11 cellular contexts compared by ENCODE assay signal in the genomic region with DNA sequence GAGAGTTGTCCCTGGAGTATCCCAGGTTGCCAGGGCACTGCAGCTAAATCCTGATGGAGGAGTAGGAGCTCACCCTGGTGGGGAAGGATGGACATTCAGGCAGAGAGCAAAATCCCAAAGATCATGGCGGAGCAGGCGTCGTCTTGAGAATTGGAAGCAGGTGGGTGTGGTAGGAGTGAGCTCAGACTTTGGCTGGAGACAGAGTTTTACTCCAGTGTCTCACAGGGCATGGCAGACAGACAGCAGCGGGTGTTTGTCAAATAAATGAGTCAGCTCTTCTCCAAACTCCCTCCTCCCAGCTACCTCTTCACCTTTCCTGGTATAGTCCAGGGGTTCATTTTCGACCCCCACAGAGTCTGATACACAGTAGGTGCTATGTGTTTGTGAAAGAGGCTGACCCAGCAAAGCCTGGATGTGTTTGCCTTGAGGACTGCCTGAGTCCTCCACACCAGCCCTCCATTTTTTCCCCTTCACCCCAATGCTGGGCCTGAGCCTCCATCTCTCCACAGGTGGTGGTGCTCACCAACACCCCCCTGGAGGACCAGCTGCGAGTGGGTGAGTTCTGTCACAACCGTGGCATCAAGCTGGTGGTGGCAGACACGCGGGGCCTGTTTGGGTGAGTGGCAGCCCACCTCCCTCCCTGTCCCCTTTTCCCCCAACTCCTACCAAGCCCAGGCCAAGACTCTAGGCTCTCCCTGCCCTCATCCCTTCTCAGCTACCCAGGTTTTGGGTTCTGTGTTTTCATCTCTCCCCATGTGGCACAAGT. TPM values are rescaled to one million over a fixed set of nuclear protein-coding genes. Genes with fewer than 3 reads are reported as not detected.
DNase-seq lines count a peak whose midpoint lies in the region; ATAC-seq, FAIRE-seq and TF ChIP-seq lines count a peak whose summit lies in the region.
"Had no signal": no experiment of that assay in that cellular context is flagged by ENCODE, and none has a peak within 500 bp of the region (broad histone marks: within the 10 kb centered on the region; RNA-seq: fewer than 3 reads in every experiment).

No MANE protein-coding gene starts in this region.

- no peak for FAIRE-seq in small intestine (lab: Jason Lieb, UNC)

- 60 to 80% methylated on average over 1 to 4 of the region's 9 CpGs for WGBS in gastroesophageal sphincter (ENCODE audit: low coverage in 1 of 2), 2 donors
- WGBS in small intestine, 3 donors = 57 to 80% (median 65%) methylated on average over 8 to 9 of the region's 9 CpGs

- H3K27me3 Mint-ChIP-seq in activated B cell treated with CpG ODN at 0.5 μM for 24 hours = no peaks in the 10 kb centered on the region
- H3K27me3 Mint-ChIP-seq: activated naive CD8-positive, alpha-beta T cell treated with anti-CD3 and anti-CD28 coated beads, Interleukin-2, amount 10 ng/mL, durations not matched to agents 7 days and 5 days had no signal

- in situ Hi-C loops in GM13976 (cut with MboI; ENCODE audit: low sequenced_read_pairs, unreplicated experiment) = no loop called here

- H3K9me3 ChIP-seq in gastroesophageal sphincter = no peaks in the 10 kb centered on the region
- H3K9me3 ChIP-seq in small intestine (ENCODE audit: control insufficient read depth, low read depth) = no peaks in the 10 kb centered on the region

- intact Hi-C loops in activated B cell treated with CpG ODN at 0.5 μM for 24 hours (cut with micrococcal nuclease) = no loop called here

- CTCF ChIA-PET in activated B cell treated with CpG ODN at 0.5 μM for 24 hours (lab: Charles Lee) = no interaction called here

- no peak overlapping the region for H3K4me3 Mint-ChIP-seq in activated B cell treated with CpG ODN at 0.5 μM for 24 hours
- H3K4me3 Mint-ChIP-seq: activated naive CD8-positive, alpha-beta T cell treated with anti-CD3 and anti-CD28 coated beads, Interleukin-2, amount 10 ng/mL, durations not matched to agents 7 days and 5 days had no signal

- H3K4me3 ChIP-seq in gastroesophageal sphincter = no peak overlapping the region
- no peak overlapping the region for H3K4me3 ChIP-seq in small intestine (ENCODE audit: low read depth in 1 of 2, low read length in 2 of 2)

- H3K36me3 Mint-ChIP-seq in activated B cell treated with CpG ODN at 0.5 μM for 24 hours (ENCODE audit: low read depth) = peaks cover 68% of the 10 kb centered on the region

- TF ChIP-seq CTCF in activated B cell treated with CpG ODN at 0.5 μM for 24 hours (IDR thresholded peaks at IDR 0.05) (no peak), gastroesophageal sphincter (IDR thresholded peaks at IDR 0.05) (peak in 2 of 4 experiments; percentile 21 to 31), GM13976 (IDR thresholded peaks at IDR 0.05; ENCODE audit: borderline replicate concordance, control extremely low read depth, extremely low read depth, insufficient read depth, missing control alignments) (no peak)

- no peak for TF ChIP-seq EP300 in gastroesophageal sphincter (IDR thresholded peaks at IDR 0.05)

- no peak for TF ChIP-seq POLR2A in gastroesophageal sphincter (IDR thresholded peaks at IDR 0.05)

- H3K36me3 ChIP-seq in gastroesophageal sphincter (peaks cover 6 to 74% of the 10 kb centered on the region in 2 donors), small intestine (ENCODE audit: control insufficient read depth in 2 of 2, insufficient read depth in 2 of 2, low read length in 2 of 2) (peaks cover 12 to 44% of the 10 kb centered on the region in 2 donors)

- H3K4me1 Mint-ChIP-seq in activated B cell treated with CpG ODN at 0.5 μM for 24 hours = peaks cover 18% of the 10 kb centered on the region

- ATAC-seq in activated B cell treated with CpG ODN at 0.5 μM for 24 hours (ENCODE audit: low read depth) (no peak), gastroesophageal sphincter (peak; percentile 74)

- H3K4me1 ChIP-seq in gastroesophageal sphincter = peaks cover 0 to 38% (median 26%) of the 10 kb centered on the region in 3 donors
- peaks cover 0 to 5% of the 10 kb centered on the region in 2 donors for H3K4me1 ChIP-seq in small intestine (ENCODE audit: control insufficient read depth in 2 of 2, insufficient read depth in 1 of 2, low read depth in 1 of 2, low read length in 1 of 2)

- H3K27ac ChIP-seq in gastroesophageal sphincter (peak overlapping the region; percentile 21 to 77 (median 60)), small intestine (ENCODE audit: low read depth in 1 of 2, low read length in 1 of 2) (peak overlapping the region in 1 of 2 donors; percentile 31)

- peak overlapping the region; percentile 41 for H3K27ac Mint-ChIP-seq in activated B cell treated with CpG ODN at 0.5 μM for 24 hours
- H3K27ac Mint-ChIP-seq: activated naive CD8-positive, alpha-beta T cell treated with anti-CD3 and anti-CD28 coated beads, Interleukin-2, amount 10 ng/mL, durations not matched to agents 7 days and 5 days had no signal

- POLR2A ChIA-PET in activated B cell treated with CpG ODN at 0.5 μM for 24 hours (lab: Charles Lee) = interaction anchor here (0.5 to 0.6 kb wide), 2 partner anchors 37 to 135 kb away, joined by 3 to 6 read pairs; no protein-coding TSS in a partner anchor

- H3K9me3 Mint-ChIP-seq in activated B cell treated with CpG ODN at 0.5 μM for 24 hours = no peaks in the 10 kb centered on the region
- H3K9me3 Mint-ChIP-seq: activated naive CD8-positive, alpha-beta T cell treated with anti-CD3 and anti-CD28 coated beads, Interleukin-2, amount 10 ng/mL, durations not matched to agents 7 days and 5 days had no signal

- DNase-seq in NCI-H82 (lab: John Stamatoyannopoulos, UW) (peak; percentile 6), NCI-H82 treated with DMSO at 0.1 percent for 48 hours (lab: John Stamatoyannopoulos, UW; ENCODE audit: unreplicated experiment) (no peak), activated B cell treated with CpG ODN at 0.5 μM for 24 hours (no peak), small intestine (peak; percentile 68), SKM-1 treated with dmso at 0.1 percent for 144 hours (lab: John Stamatoyannopoulos, UW; ENCODE audit: unreplicated experiment) (no peak), NCI-H1417 (lab: John Stamatoyannopoulos, UW) (no peak), GM13976 (ENCODE audit: low spot score) (no peak)
- DNase-seq: activated naive CD8-positive, alpha-beta T cell treated with anti-CD3 and anti-CD28 coated beads, Interleukin-2, amount 10 ng/mL, durations not matched to agents 7 days and 5 days; NCI-H345; T-helper 9 cell had no signal

- H3K27me3 ChIP-seq in gastroesophageal sphincter (no peaks in the 10 kb centered on the region), small intestine (ENCODE audit: control insufficient read depth in 2 of 2, insufficient read depth in 2 of 2, low read length in 2 of 2) (no peaks in the 10 kb centered on the region)

RNA-seq across cellular contexts. Expression of gene UBA1, which starts 6.9 kb away (rescaled TPM):
- total RNA-seq in activated B cell treated with CpG ODN at 0.5 μM for 24 hours (229 and 235 TPM in 2 replicates), gastroesophageal sphincter (100 to 1,000 TPM; 108 to 211 (median 123) TPM)
- 100 to 1,000 TPM in 1 of 3 donors, 10 to 100 TPM in 2; 90.5 to 101 (median 95.9) TPM for polyA plus RNA-seq in small intestine

RNA-seq across cellular contexts. Expression of gene CDK16, which starts 17.9 kb away (rescaled TPM):
- total RNA-seq in activated B cell treated with CpG ODN at 0.5 μM for 24 hours = 45.0 and 49.0 TPM in 2 replicates
- total RNA-seq in gastroesophageal sphincter = 10 to 100 TPM; 45.8 to 76.1 (median 55.6) TPM
- 10 to 100 TPM; 48.9 to 75.8 (median 53.9) TPM for polyA plus RNA-seq in small intestine

RNA-seq across cellular contexts. Expression of gene USP11, which starts 32.2 kb away (rescaled TPM):
- 84.3 and 89.2 TPM in 2 replicates for total RNA-seq in activated B cell treated with CpG ODN at 0.5 μM for 24 hours
- total RNA-seq in gastroesophageal sphincter = 10 to 100 TPM; 26.9 to 64.6 (median 40.7) TPM
- 10 to 100 TPM in 1 of 3 donors, 1 to 10 TPM in 2; 4.0 to 17.0 (median 6.8) TPM for polyA plus RNA-seq in small intestine

RNA-seq across cellular contexts. Expression of gene RBM10, which starts 55.5 kb away (rescaled TPM):
- 54.9 and 55.6 TPM in 2 replicates for total RNA-seq in activated B cell treated with CpG ODN at 0.5 μM for 24 hours
- total RNA-seq in gastroesophageal sphincter = 10 to 100 TPM; 25.2 to 33.1 (median 29.2) TPM
- 10 to 100 TPM; 27.8 to 36.2 (median 35.1) TPM for polyA plus RNA-seq in small intestine

RNA-seq across cellular contexts. Expression of gene NDUFB11, which starts 56.1 kb away (rescaled TPM):
- total RNA-seq in activated B cell treated with CpG ODN at 0.5 μM for 24 hours = 73.3 and 88.0 TPM in 2 replicates
- 10 to 100 TPM; 43.3 to 66.8 (median 53.0) TPM for total RNA-seq in gastroesophageal sphincter
- 100 to 1,000 TPM in 2 of 3 donors, 10 to 100 TPM in 1; 89.7 to 109 (median 108) TPM for polyA plus RNA-seq in small intestine

Comparison
In these comparisons a context has a peak if more than half of its experiments do, and no peak if none do; other contexts are left out.
1. DNase-seq: peak in NCI-H82 (single experiment) and small intestine (single experiment); none in NCI-H82 treated with DMSO at 0.1 percent for 48 hours (single experiment), activated B cell treated with CpG ODN at 0.5 μM for 24 hours (single experiment), SKM-1 treated with dmso at 0.1 percent for 144 hours (single experiment), NCI-H1417 (0 of 3) and GM13976 (single experiment).